ENCODE assay signal across 1 cellular context in the genomic region with DNA sequence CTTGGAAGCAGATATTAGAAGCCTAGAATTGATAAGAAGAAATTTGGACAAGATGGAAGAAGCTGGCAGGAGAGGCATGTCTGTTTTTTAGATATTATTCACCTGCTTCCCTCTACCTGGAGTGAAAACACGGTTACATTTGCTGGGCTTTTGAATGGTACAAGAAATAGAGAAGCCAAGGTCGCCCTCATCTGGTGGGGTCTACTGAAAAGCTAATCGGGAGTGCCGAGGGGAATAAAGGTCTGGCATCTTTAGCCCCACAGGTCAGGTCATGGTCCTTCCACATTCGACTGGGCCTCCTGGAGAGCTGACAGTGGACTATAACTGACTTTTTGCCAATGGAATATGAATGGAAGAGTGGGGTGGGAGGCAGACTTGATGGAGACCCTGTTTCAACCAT.
TF ChIP-seq lines count a peak whose summit lies in the region.

No MANE protein-coding gene starts in this region.

TF ChIP-seq in IMR-90, 13 proteins besides CTCF, POLR2A, EP300 and RAD21 (continued from another document):
- TF ChIP-seq BHLHE40 (IDR thresholded peaks at IDR 0.05; ENCODE audit: low read depth, low read length) (no peak), RCOR1 (IDR thresholded peaks at IDR 0.05; ENCODE audit: insufficient replicate concordance, low read length) (no peak), SMC3 (IDR thresholded peaks at IDR 0.05; ENCODE audit: low read depth, low read length) (no peak), FOS (IDR thresholded peaks at IDR 0.05; ENCODE audit: low read depth, low read length) (no peak), MAFK (IDR thresholded peaks at IDR 0.05; ENCODE audit: low read depth, low read length) (no peak), CEBPB (IDR thresholded peaks at IDR 0.05; ENCODE audit: low read depth, low read length) (no peak)
- TF ChIP-seq, protein P1, sequence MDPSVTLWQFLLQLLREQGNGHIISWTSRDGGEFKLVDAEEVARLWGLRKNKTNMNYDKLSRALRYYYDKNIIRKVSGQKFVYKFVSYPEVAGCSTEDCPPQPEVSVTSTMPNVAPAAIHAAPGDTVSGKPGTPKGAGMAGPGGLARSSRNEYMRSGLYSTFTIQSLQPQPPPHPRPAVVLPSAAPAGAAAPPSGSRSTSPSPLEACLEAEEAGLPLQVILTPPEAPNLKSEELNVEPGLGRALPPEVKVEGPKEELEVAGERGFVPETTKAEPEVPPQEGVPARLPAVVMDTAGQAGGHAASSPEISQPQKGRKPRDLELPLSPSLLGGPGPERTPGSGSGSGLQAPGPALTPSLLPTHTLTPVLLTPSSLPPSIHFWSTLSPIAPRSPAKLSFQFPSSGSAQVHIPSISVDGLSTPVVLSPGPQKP (IDR thresholded peaks at IDR 0.05; ENCODE audit: borderline replicate concordance, low read depth, low read length) = no peak
